ENCODE assay signal across 19 cellular contexts in the genomic region with DNA sequence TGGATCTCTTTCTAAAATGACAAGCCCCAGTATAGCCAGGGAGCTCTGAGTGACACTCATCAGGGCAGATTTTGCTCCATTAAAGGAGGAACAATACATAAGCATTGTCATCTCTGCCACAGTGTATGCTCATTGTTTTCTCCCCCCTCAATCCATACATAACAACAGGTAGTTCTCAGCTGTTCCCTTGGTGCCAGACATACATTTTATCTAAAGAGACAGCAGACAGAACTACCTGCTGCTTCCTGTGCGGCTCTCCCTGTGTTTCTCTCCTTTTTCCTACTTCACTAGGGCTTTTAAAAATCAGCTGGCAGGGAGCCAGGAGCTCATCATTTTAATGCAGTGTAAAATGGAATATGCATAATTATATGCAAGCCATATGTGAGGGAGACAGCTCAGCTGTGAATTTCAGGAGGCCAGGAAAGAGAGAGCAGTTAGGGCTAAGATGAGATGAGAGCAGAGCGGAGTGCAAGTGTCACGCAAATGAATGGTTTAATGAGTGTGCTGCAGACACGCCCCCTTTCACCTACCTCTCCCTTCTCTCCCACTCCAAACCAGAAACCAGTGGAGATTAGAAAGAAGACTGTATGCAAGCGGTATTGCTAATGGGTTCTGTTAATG.
DNase-seq lines count a peak whose midpoint lies in the region; ATAC-seq and TF ChIP-seq lines count a peak whose summit lies in the region.
"Had no signal": no experiment of that assay in that cellular context is flagged by ENCODE, and none has a peak within 500 bp of the region (broad histone marks: within the 10 kb centered on the region; RNA-seq: fewer than 3 reads in every experiment).

No MANE protein-coding gene starts in this region.

- H3K4me3 ChIP-seq in endodermal cell (ENCODE audit: low read length): no peak overlapping the region
- H3K4me3 ChIP-seq: dorsolateral prefrontal cortex, right lobe of liver, upper lobe of right lung had no signal

- H3K27me3 Mint-ChIP-seq in endodermal cell (ENCODE audit: insufficient read depth): no peaks in the 10 kb centered on the region
- H3K27me3 Mint-ChIP-seq in stimulated activated memory B cell treated with anti-CD40 and anti-IgM and Interleukin-4, amounts not matched to agents 10 μg/mL and 1 μg/mL and 100 μg/mL, for 72 hours: no peaks in the 10 kb centered on the region
- peaks cover 5% of the 10 kb centered on the region for H3K27me3 Mint-ChIP-seq in activated CD4-positive, alpha-beta T cell treated with anti-CD3 and anti-CD28 coated beads for 36 hours
- H3K27me3 Mint-ChIP-seq: stimulated activated naive CD8-positive, alpha-beta T cell treated with anti-CD3 and anti-CD28 coated beads, Interleukin-15, Interleukin-2, amounts not matched to agents 100 ng/mL and 50 ng/mL, for 24 hours had no signal

- no peaks in the 10 kb centered on the region for H3K9me3 Mint-ChIP-seq in endodermal cell
- no peaks in the 10 kb centered on the region for H3K9me3 Mint-ChIP-seq in stimulated activated memory B cell treated with anti-CD40 and anti-IgM and Interleukin-4, amounts not matched to agents 10 μg/mL and 1 μg/mL and 100 μg/mL, for 72 hours
- no peaks in the 10 kb centered on the region for H3K9me3 Mint-ChIP-seq in activated CD4-positive, alpha-beta T cell treated with anti-CD3 and anti-CD28 coated beads for 36 hours (ENCODE audit: low read depth)
- H3K9me3 Mint-ChIP-seq: CD8-positive, alpha-beta memory T cell; stimulated activated naive CD8-positive, alpha-beta T cell treated with anti-CD3 and anti-CD28 coated beads, Interleukin-15, Interleukin-2, amounts not matched to agents 100 ng/mL and 50 ng/mL, for 24 hours had no signal

- no peak overlapping the region for H3K9ac ChIP-seq in endodermal cell (ENCODE audit: extremely low read depth, low read length, poor library complexity, severe bottlenecking)

- H3K4me3 Mint-ChIP-seq in endodermal cell: no peak overlapping the region
- H3K4me3 Mint-ChIP-seq in stimulated activated memory B cell treated with anti-CD40 and anti-IgM and Interleukin-4, amounts not matched to agents 10 μg/mL and 1 μg/mL and 100 μg/mL, for 72 hours: no peak overlapping the region
- H3K4me3 Mint-ChIP-seq in activated CD4-positive, alpha-beta T cell treated with anti-CD3 and anti-CD28 coated beads for 36 hours: no peak overlapping the region
- H3K4me3 Mint-ChIP-seq: CD8-positive, alpha-beta memory T cell; stimulated activated naive CD8-positive, alpha-beta T cell treated with anti-CD3 and anti-CD28 coated beads, Interleukin-15, Interleukin-2, amounts not matched to agents 100 ng/mL and 50 ng/mL, for 24 hours had no signal

- CTCF ChIA-PET in activated CD4-positive, alpha-beta T cell treated with anti-CD3 and anti-CD28 coated beads for 36 hours (lab: Charles Lee): interaction anchor here (0.7 to 0.9 kb wide), 2 partner anchors 9 to 36 kb away, joined by 3 read pairs; no protein-coding TSS in a partner anchor

- H3K4me1 Mint-ChIP-seq in endodermal cell: peaks cover 20% of the 10 kb centered on the region
- peaks cover 8% of the 10 kb centered on the region for H3K4me1 Mint-ChIP-seq in stimulated activated memory B cell treated with anti-CD40 and anti-IgM and Interleukin-4, amounts not matched to agents 10 μg/mL and 1 μg/mL and 100 μg/mL, for 72 hours
- H3K4me1 Mint-ChIP-seq in activated CD4-positive, alpha-beta T cell treated with anti-CD3 and anti-CD28 coated beads for 36 hours: no peaks in the 10 kb centered on the region
- H3K4me1 Mint-ChIP-seq: CD8-positive, alpha-beta memory T cell had no signal

- no peaks in the 10 kb centered on the region for H3K36me3 Mint-ChIP-seq in endodermal cell (ENCODE audit: low read depth)
- no peaks in the 10 kb centered on the region for H3K36me3 Mint-ChIP-seq in stimulated activated memory B cell treated with anti-CD40 and anti-IgM and Interleukin-4, amounts not matched to agents 10 μg/mL and 1 μg/mL and 100 μg/mL, for 72 hours
- no peaks in the 10 kb centered on the region for H3K36me3 Mint-ChIP-seq in activated CD4-positive, alpha-beta T cell treated with anti-CD3 and anti-CD28 coated beads for 36 hours (ENCODE audit: low read depth)
- H3K36me3 Mint-ChIP-seq: CD8-positive, alpha-beta memory T cell had no signal

- no peak overlapping the region for H3K27ac Mint-ChIP-seq in endodermal cell
- H3K27ac Mint-ChIP-seq in stimulated activated memory B cell treated with anti-CD40 and anti-IgM and Interleukin-4, amounts not matched to agents 10 μg/mL and 1 μg/mL and 100 μg/mL, for 72 hours: no peak overlapping the region
- H3K27ac Mint-ChIP-seq in activated CD4-positive, alpha-beta T cell treated with anti-CD3 and anti-CD28 coated beads for 36 hours: no peak overlapping the region
- H3K27ac Mint-ChIP-seq: stimulated activated naive CD8-positive, alpha-beta T cell treated with anti-CD3 and anti-CD28 coated beads, Interleukin-15, Interleukin-2, amounts not matched to agents 100 ng/mL and 50 ng/mL, for 24 hours had no signal

- peaks cover 6% of the 10 kb centered on the region for H3K4me1 ChIP-seq in endodermal cell (ENCODE audit: control insufficient read depth, insufficient read depth, low read length)
- H3K4me1 ChIP-seq: upper lobe of right lung had no signal

- H3K27ac ChIP-seq in endodermal cell (ENCODE audit: low read depth, low read length): peak overlapping the region; percentile 70
- H3K27ac ChIP-seq: right lobe of liver, upper lobe of right lung had no signal

- POLR2A ChIA-PET in activated CD4-positive, alpha-beta T cell treated with anti-CD3 and anti-CD28 coated beads for 36 hours (lab: Charles Lee): no interaction called here

- TF ChIP-seq CTCF in endodermal cell (conservative IDR thresholded peaks at IDR 0.05): no peak

- H3K9me3 ChIP-seq in endodermal cell (ENCODE audit: control insufficient read depth, low read length): no peaks in the 10 kb centered on the region
- H3K9me3 ChIP-seq: right lobe of liver, upper lobe of right lung had no signal

- no peak for ATAC-seq in stimulated activated memory B cell treated with anti-CD40 and anti-IgM and Interleukin-4, amounts not matched to agents 10 μg/mL and 1 μg/mL and 100 μg/mL, for 72 hours
- no peak for ATAC-seq in Right ventricle myocardium inferior
- ATAC-seq in activated CD4-positive, alpha-beta T cell treated with anti-CD3 and anti-CD28 coated beads for 36 hours: no peak
- ATAC-seq: esophagus mucosa, right lobe of liver, upper lobe of right lung had no signal

- intact Hi-C loops in Right ventricle myocardium inferior (cut with DNase I): no loop called here
- intact Hi-C loops in activated CD4-positive, alpha-beta T cell treated with anti-CD3 and anti-CD28 coated beads for 36 hours (cut with DNase I, micrococcal nuclease): no loop called here

- H3K36me3 ChIP-seq in endodermal cell (ENCODE audit: control insufficient read depth, insufficient read depth, low read length): no peaks in the 10 kb centered on the region
- H3K36me3 ChIP-seq: right lobe of liver, upper lobe of right lung had no signal

- no peaks in the 10 kb centered on the region for H3K27me3 ChIP-seq in endodermal cell (ENCODE audit: control insufficient read depth, insufficient read depth, low read length, poor library complexity, severe bottlenecking)
- H3K27me3 ChIP-seq: dorsolateral prefrontal cortex, right lobe of liver, upper lobe of right lung had no signal

- WGBS in endodermal cell (ENCODE audit: insufficient coverage in 1 of 2, insufficient read length in 1 of 2), 2 experiments: 63% methylated on average over 4 of the region's 5 CpGs; no CpG with 5 or more reads in 1 of the 2 experiments

- DNase-seq in DMS153 (lab: John Stamatoyannopoulos, UW): peak; percentile 37
- DNase-seq in NCI-H1105 treated with DMSO at 0.1 percent for 48 hours (lab: John Stamatoyannopoulos, UW): peak; percentile 85
- DNase-seq in NCI-H2227 (lab: John Stamatoyannopoulos, UW; ENCODE audit: unreplicated experiment): peak; percentile 54
- no peak for DNase-seq in endodermal cell
- DNase-seq in Right ventricle myocardium inferior (ENCODE audit: missing footprints): no peak
- DNase-seq in activated CD4-positive, alpha-beta T cell treated with anti-CD3 and anti-CD28 coated beads for 36 hours: no peak
- DNase-seq in CD1c-positive myeloid dendritic cell (ENCODE audit: extremely low spot score): no peak
- DNase-seq: activated CD4-positive, alpha-beta T cell treated with anti-CD3 and anti-CD28 coated beads, Interleukin-2, amount 50 U/mL, for 1 hour; activated CD8-positive, alpha-beta memory T cell treated with anti-CD3 and anti-CD28 coated beads, Interleukin-2, amount 50 U/mL, for 48 hours; activated gamma-delta T cell; CD8-positive, alpha-beta memory T cell; HCEC 1CT; MM.1S; right lobe of liver; upper lobe of right lung had no signal

Comparison
In these comparisons a context has a peak if more than half of its experiments do, and no peak if none do; other contexts are left out.
1. DNase-seq: peak in DMS153 (single experiment), NCI-H1105 treated with DMSO at 0.1 percent for 48 hours (single experiment) and NCI-H2227 (single experiment); none in endodermal cell (single experiment), Right ventricle myocardium inferior (single experiment), activated CD4-positive, alpha-beta T cell treated with anti-CD3 and anti-CD28 coated beads for 36 hours (single experiment) and CD1c-positive myeloid dendritic cell (single experiment).